In genomic region chr7:69739906-69740545, GRCh38 we compare ENCODE assay signal across 8 cellular contexts.
DNase-seq lines count a peak whose midpoint lies in the region; ATAC-seq and TF ChIP-seq lines count a peak whose summit lies in the region.

No MANE protein-coding gene starts in this region.

- peaks cover 15% of the 10 kb centered on the region for H3K4me1 Mint-ChIP-seq in activated naive CD8-positive, alpha-beta T cell treated with anti-CD3 and anti-CD28 coated beads for 36 hours

- peak; percentile 32 for ATAC-seq in GM21526 (IDR thresholded peaks at IDR 0.05; ENCODE audit: low FRiP score, unreplicated experiment)

- no peaks in the 10 kb centered on the region for H3K9me3 Mint-ChIP-seq in activated naive CD8-positive, alpha-beta T cell treated with anti-CD3 and anti-CD28 coated beads for 36 hours

- no peak overlapping the region for H3K4me3 Mint-ChIP-seq in activated naive CD8-positive, alpha-beta T cell treated with anti-CD3 and anti-CD28 coated beads for 36 hours

- no peak overlapping the region for H3K27ac Mint-ChIP-seq in activated naive CD8-positive, alpha-beta T cell treated with anti-CD3 and anti-CD28 coated beads for 36 hours

- H3K4me3 ChIP-seq in fibroblast of the aortic adventitia (ENCODE audit: low read depth, low read length) = no peak overlapping the region

- DNase-seq in GM03348 (ENCODE audit: low spot score) (peak; percentile 17), NAMALWA (ENCODE audit: low spot score) (peak; percentile 88), fibroblast of the aortic adventitia (ENCODE audit: low read depth) (peak; percentile 42), substantia nigra (lab: John Stamatoyannopoulos, UW) (peak in 31 of 49 donors; percentile 1 to 57 (median 17)), occipital lobe (lab: John Stamatoyannopoulos, UW) (no peak)
- DNase-seq in central memory CD4-positive, alpha-beta T cell = no peak
- no peak for DNase-seq in activated naive CD8-positive, alpha-beta T cell treated with anti-CD3 and anti-CD28 coated beads for 36 hours

- H3K27ac ChIP-seq in substantia nigra (ENCODE audit: low read depth, low read length, poor library complexity, severe bottlenecking) = no peak overlapping the region

- H3K36me3 Mint-ChIP-seq in activated naive CD8-positive, alpha-beta T cell treated with anti-CD3 and anti-CD28 coated beads for 36 hours = no peaks in the 10 kb centered on the region

- peaks cover 27% of the 10 kb centered on the region for H3K27me3 Mint-ChIP-seq in activated naive CD8-positive, alpha-beta T cell treated with anti-CD3 and anti-CD28 coated beads for 36 hours

- TF ChIP-seq CTCF in fibroblast of the aortic adventitia (IDR thresholded peaks at IDR 0.05; ENCODE audit: insufficient read depth, low read length) = no peak

Comparison
In these comparisons a context has a peak if more than half of its experiments do, and no peak if none do; other contexts are left out.
1. DNase-seq: peak in GM03348 (single experiment), NAMALWA (single experiment), fibroblast of the aortic adventitia (single experiment) and substantia nigra (31 of 49); none in central memory CD4-positive, alpha-beta T cell (single experiment), occipital lobe (single experiment) and activated naive CD8-positive, alpha-beta T cell treated with anti-CD3 and anti-CD28 coated beads for 36 hours (single experiment).